8 cellular contexts compared by ENCODE assay signal in the genomic region with DNA sequence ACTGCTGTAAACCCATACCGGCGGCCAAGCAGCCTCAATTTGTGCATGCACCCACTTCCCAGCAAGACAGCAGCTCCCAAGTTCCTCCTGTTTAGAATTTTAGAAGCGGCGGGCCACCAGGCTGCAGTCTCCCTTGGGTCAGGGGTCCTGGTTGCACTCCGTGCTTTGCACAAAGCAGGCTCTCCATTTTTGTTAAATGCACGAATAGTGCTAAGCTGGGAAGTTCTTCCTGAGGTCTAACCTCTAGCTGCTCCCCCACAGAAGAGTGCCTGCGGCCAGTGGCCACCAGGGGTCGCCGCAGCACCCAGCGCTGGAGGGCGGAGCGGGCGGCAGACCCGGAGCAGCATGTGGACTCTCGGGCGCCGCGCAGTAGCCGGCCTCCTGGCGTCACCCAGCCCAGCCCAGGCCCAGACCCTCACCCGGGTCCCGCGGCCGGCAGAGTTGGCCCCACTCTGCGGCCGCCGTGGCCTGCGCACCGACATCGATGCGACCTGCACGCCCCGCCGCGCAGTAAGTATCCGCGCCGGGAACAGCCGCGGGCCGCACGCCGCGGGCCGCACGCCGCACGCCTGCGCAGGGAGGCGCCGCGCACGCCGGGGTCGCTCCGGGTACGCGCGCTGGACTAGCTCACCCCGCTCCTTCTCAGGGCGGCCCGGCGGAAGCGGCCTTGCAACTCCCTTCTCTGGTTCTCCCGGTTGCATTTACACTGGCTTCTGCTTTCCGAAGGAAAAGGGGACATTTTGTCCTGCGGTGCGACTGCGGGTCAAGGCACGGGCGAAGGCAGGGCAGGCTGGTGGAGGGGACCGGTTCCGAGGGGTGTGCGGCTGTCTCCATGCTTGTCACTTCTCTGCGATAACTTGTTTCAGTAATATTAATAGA. TPM values are rescaled to one million over a fixed set of nuclear protein-coding genes. Genes with fewer than 3 reads are reported as not detected.
DNase-seq lines count a peak whose midpoint lies in the region; ATAC-seq and TF ChIP-seq lines count a peak whose summit lies in the region.

A gene (plus strand): TSS at position 315 of the 879 bp plus-strand sequence. CDS start 31 bp downstream, at position 346.

- peak within 1 kb of the TSS; percentile 81 for H3K27ac Mint-ChIP-seq in HFFc6

- H3K4me3 ChIP-seq in right cardiac atrium (ENCODE audit: low read length): peak within 1 kb of the TSS; percentile 69

- no peaks in the 10 kb centered on the region for H3K27me3 ChIP-seq in right cardiac atrium (ENCODE audit: control insufficient read depth, insufficient read depth)

- no peaks in the 10 kb centered on the region for H3K9me3 ChIP-seq in right cardiac atrium (ENCODE audit: control insufficient read depth, low read length)

- under 1% methylated on average over 75 of the region's 75 CpGs for WGBS in right cardiac atrium

- H3K27me3 Mint-ChIP-seq in HFFc6 (ENCODE audit: insufficient read depth): peaks cover 2% of the 10 kb centered on the region

- peaks cover 3% of the 10 kb centered on the region for H3K4me1 ChIP-seq in right cardiac atrium (ENCODE audit: control insufficient read depth, insufficient read depth, low read length)

- peak; percentile 96 for ATAC-seq in right cardiac atrium

- DNase-seq in HFFc6 (peak; percentile 66), NAMALWA (ENCODE audit: low spot score) (peak; percentile 87), T-helper 2 cell (peak; percentile 61 to 89 (median 68)), anterior cingulate cortex (lab: John Stamatoyannopoulos, UW) (peak in 57 of 58 donors; percentile 25 to 88 (median 72)), right cardiac atrium (peak; percentile 83 to 94 (median 94)), renal cortical epithelial cell (ENCODE audit: low read depth) (peak; percentile 33), NCI-H524 treated with DMSO at 0.1 percent for 48 hours (lab: John Stamatoyannopoulos, UW) (no peak)

- peak within 1 kb of the TSS; percentile 93 for H3K4me3 Mint-ChIP-seq in HFFc6

- no peaks in the 10 kb centered on the region for H3K36me3 Mint-ChIP-seq in HFFc6 (ENCODE audit: low read depth)

- peak within 1 kb of the TSS; percentile 73 for H3K27ac ChIP-seq in right cardiac atrium (ENCODE audit: low read length)

- H3K9me3 Mint-ChIP-seq in HFFc6: no peaks in the 10 kb centered on the region

- peaks cover 18% of the 10 kb centered on the region for H3K4me1 Mint-ChIP-seq in HFFc6 (ENCODE audit: low read depth)

- intact Hi-C loops in right cardiac atrium (cut with DNase I): no loop called here

- TF ChIP-seq CTCF in GM12872 (IDR thresholded peaks at IDR 0.05; ENCODE audit: insufficient read depth, low read depth, low read length): peak; percentile 98
- peak; percentile 100 for TF ChIP-seq CTCF in HFFc6 (IDR thresholded peaks at IDR 0.05)

RNA-seq across cellular contexts. Expression of the gene that starts here (rescaled TPM):
- total RNA-seq in HFFc6 (2021; fragmentation: NEBNext Ultra II Directional; extraction: Animal tissue kit (Norgen Biotek cat#: 25700)): 10 to 100 TPM; 17.3 to 22.3 (median 18.5) TPM
- 10 to 100 TPM; 24.6 to 28.9 (median 28.1) TPM for total RNA-seq in right cardiac atrium
- 18.1 TPM for polyA plus RNA-seq in right cardiac atrium
- total RNA-seq in renal cortical epithelial cell: 2.4 and 8.7 TPM in 2 replicates
